8 cellular contexts compared by ENCODE assay signal in genomic region chr6:42104095-42104806, GRCh38. TPM values are rescaled to one million over a fixed set of nuclear protein-coding genes. Genes with fewer than 3 reads are reported as not detected.
DNase-seq lines count a peak whose midpoint lies in the region; ATAC-seq and TF ChIP-seq lines count a peak whose summit lies in the region.

No MANE protein-coding gene starts in this region.

- TF ChIP-seq CTCF in GM13976 (IDR thresholded peaks at IDR 0.05; ENCODE audit: borderline replicate concordance, control extremely low read depth, extremely low read depth, insufficient read depth, missing control alignments) = peak; percentile 77
- TF ChIP-seq CTCF in mucosa of descending colon (IDR thresholded peaks at IDR 0.05) = peak; percentile 31

- CTCF ChIA-PET in activated CD4-positive, alpha-beta memory T cell treated with anti-CD3 and anti-CD28 coated beads, Interleukin-2, amount 10 ng/mL, durations not matched to agents 7 days and 5 days (lab: Charles Lee) = interaction anchor here (0.7 to 2.7 kb wide), 47 partner anchors 8 to 460 kb away, joined by 3 to 30 read pairs (median 4); partner anchors contain the start of genes TAF8, TFEB, TOMM6 and UBR2

- POLR2A ChIA-PET in activated CD4-positive, alpha-beta memory T cell treated with anti-CD3 and anti-CD28 coated beads, Interleukin-2, amount 10 ng/mL, durations not matched to agents 7 days and 5 days (lab: Charles Lee) = interaction anchor here (0.7 to 1.5 kb wide), 4 partner anchors 54 to 309 kb away, joined by 3 to 8 read pairs (median 4); partner anchors contain the start of gene TAF8

- H3K4me1 Mint-ChIP-seq in activated CD4-positive, alpha-beta memory T cell treated with anti-CD3 and anti-CD28 coated beads, Interleukin-2, amount 10 ng/mL, durations not matched to agents 7 days and 5 days = peaks cover 42% of the 10 kb centered on the region
- peaks cover 6 to 7% of the 10 kb centered on the region in 2 donors for H3K4me1 Mint-ChIP-seq in effector memory CD8-positive, alpha-beta T cell (ENCODE audit: low read depth in 2 of 2)

- H3K4me3 ChIP-seq in mucosa of descending colon = no peak overlapping the region

- peak overlapping the region; percentile 57 for H3K27ac Mint-ChIP-seq in activated CD4-positive, alpha-beta memory T cell treated with anti-CD3 and anti-CD28 coated beads, Interleukin-2, amount 10 ng/mL, durations not matched to agents 7 days and 5 days
- H3K27ac Mint-ChIP-seq in effector memory CD8-positive, alpha-beta T cell = peak overlapping the region; percentile 32 to 50

- H3K27me3 Mint-ChIP-seq in activated CD4-positive, alpha-beta memory T cell treated with anti-CD3 and anti-CD28 coated beads, Interleukin-2, amount 10 ng/mL, durations not matched to agents 7 days and 5 days = peaks cover 2% of the 10 kb centered on the region
- no peaks in the 10 kb centered on the region for H3K27me3 Mint-ChIP-seq in effector memory CD8-positive, alpha-beta T cell

- no peaks in the 10 kb centered on the region for H3K9me3 Mint-ChIP-seq in activated CD4-positive, alpha-beta memory T cell treated with anti-CD3 and anti-CD28 coated beads, Interleukin-2, amount 10 ng/mL, durations not matched to agents 7 days and 5 days
- H3K9me3 Mint-ChIP-seq in effector memory CD8-positive, alpha-beta T cell = no peaks in the 10 kb centered on the region

- peaks cover 45% of the 10 kb centered on the region for H3K4me1 ChIP-seq in mucosa of descending colon (ENCODE audit: low read depth)

- H3K4me3 Mint-ChIP-seq in activated CD4-positive, alpha-beta memory T cell treated with anti-CD3 and anti-CD28 coated beads, Interleukin-2, amount 10 ng/mL, durations not matched to agents 7 days and 5 days = peak overlapping the region; percentile 67
- peak overlapping the region; percentile 66 to 71 for H3K4me3 Mint-ChIP-seq in effector memory CD8-positive, alpha-beta T cell

- ATAC-seq in effector memory CD8-positive, alpha-beta T cell (replicated peaks) = peak; percentile 91
- peak; percentile 5 for ATAC-seq in mucosa of descending colon

- DNase-seq in GM13976 (ENCODE audit: low spot score) (peak; percentile 91), HuH-7 (ENCODE audit: low spot score) (peak; percentile 91), mucosa of descending colon (peak in 2 of 3 donors; percentile 65 to 67), DMS 273 (lab: John Stamatoyannopoulos, UW; ENCODE audit: unreplicated experiment) (no peak), dedifferentiated amniotic fluid mesenchymal stem cell (ENCODE audit: extremely low spot score) (no peak)
- peak; percentile 79 for DNase-seq in activated CD4-positive, alpha-beta memory T cell treated with anti-CD3 and anti-CD28 coated beads, Interleukin-2, amount 10 ng/mL, durations not matched to agents 7 days and 5 days
- peak; percentile 65 to 77 (median 69) for DNase-seq in effector memory CD8-positive, alpha-beta T cell
- peak; percentile 88 for DNase-seq in stimulated activated CD8-positive, alpha-beta memory T cell treated with anti-CD3 and anti-CD28 coated beads, Interleukin-4, amount 100 ng/mL, for 48 hours

- in situ Hi-C loops in GM13976 (cut with MboI; ENCODE audit: low sequenced_read_pairs, unreplicated experiment) = no loop called here

- H3K36me3 Mint-ChIP-seq in activated CD4-positive, alpha-beta memory T cell treated with anti-CD3 and anti-CD28 coated beads, Interleukin-2, amount 10 ng/mL, durations not matched to agents 7 days and 5 days (ENCODE audit: low read depth) = no peaks in the 10 kb centered on the region
- no peaks in the 10 kb centered on the region for H3K36me3 Mint-ChIP-seq in effector memory CD8-positive, alpha-beta T cell (ENCODE audit: insufficient read depth)

- H3K36me3 ChIP-seq in mucosa of descending colon (ENCODE audit: low read depth) = no peaks in the 10 kb centered on the region

- no peaks in the 10 kb centered on the region for H3K9me3 ChIP-seq in mucosa of descending colon

- intact Hi-C loops in mucosa of descending colon (cut with DNase I, micrococcal nuclease) = no loop called here

RNA-seq across cellular contexts. Expression of gene C6orf132, which starts 38.2 kb away (rescaled TPM):
- total RNA-seq in activated CD4-positive, alpha-beta memory T cell treated with anti-CD3 and anti-CD28 coated beads, Interleukin-2, amount 10 ng/mL, durations not matched to agents 7 days and 5 days = under 1 TPM; 0.05 to 0.10 TPM
- total RNA-seq in mucosa of descending colon = 10 to 100 TPM; 22.2 to 67.6 (median 57.6) TPM

RNA-seq across cellular contexts. Expression of gene TAF8, which starts 53.9 kb away (rescaled TPM):
- total RNA-seq in activated CD4-positive, alpha-beta memory T cell treated with anti-CD3 and anti-CD28 coated beads, Interleukin-2, amount 10 ng/mL, durations not matched to agents 7 days and 5 days = 10 to 100 TPM; 48.0 to 55.1 TPM
- total RNA-seq in mucosa of descending colon = 10 to 100 TPM; 22.1 to 35.2 (median 25.0) TPM

Comparison
In these comparisons a context has a peak if more than half of its experiments do, and no peak if none do; other contexts are left out.
1. DNase-seq: peak in GM13976 (single experiment), HuH-7 (single experiment), activated CD4-positive, alpha-beta memory T cell treated with anti-CD3 and anti-CD28 coated beads, Interleukin-2, amount 10 ng/mL, durations not matched to agents 7 days and 5 days (single experiment), effector memory CD8-positive, alpha-beta T cell (3 of 3), mucosa of descending colon (2 of 3) and stimulated activated CD8-positive, alpha-beta memory T cell treated with anti-CD3 and anti-CD28 coated beads, Interleukin-4, amount 100 ng/mL, for 48 hours (single experiment); none in DMS 273 (single experiment) and dedifferentiated amniotic fluid mesenchymal stem cell (single experiment).
2. RNA of gene C6orf132, which starts 38.2 kb away (total RNA-seq): 22.2 to 67.6 TPM in mucosa of descending colon; 0.05 to 0.10 TPM in activated CD4-positive, alpha-beta memory T cell treated with anti-CD3 and anti-CD28 coated beads, Interleukin-2, amount 10 ng/mL, durations not matched to agents 7 days and 5 days; every median in the first group is over 10 times any median in the second.